18 cellular contexts compared by ENCODE assay signal in genomic region chr5:143585970-143586369, GRCh38.
DNase-seq lines count a peak whose midpoint lies in the region; ATAC-seq and TF ChIP-seq lines count a peak whose summit lies in the region.
"Had no signal": no experiment of that assay in that cellular context is flagged by ENCODE, and none has a peak within 500 bp of the region (broad histone marks: within the 10 kb centered on the region; RNA-seq: fewer than 3 reads in every experiment).

No MANE protein-coding gene starts in this region.

- DNase-seq in activated CD4-positive, alpha-beta T cell treated with anti-CD3 and anti-CD28 coated beads, Interleukin-2, amount 10 ng/mL, durations not matched to agents 24 days and 14 days: peak; percentile 59
- DNase-seq in activated CD4-positive, alpha-beta T cell treated with anti-CD3 and anti-CD28 coated beads for 4 hours: no peak
- DNase-seq in NCI-H69 (lab: John Stamatoyannopoulos, UW): peak; percentile 89
- peak; percentile 50 for DNase-seq in dermis blood vessel endothelial cell
- no peak for DNase-seq in stimulated activated naive B cell treated with anti-CD40 and anti-IgM and Interleukin-4, amounts not matched to agents 10 μg/mL and 1 μg/mL and 100 μg/mL, for 72 hours
- no peak for DNase-seq in colonic mucosa
- DNase-seq in DMS153 treated with DMSO at 0.1 percent for 48 hours (lab: John Stamatoyannopoulos, UW; ENCODE audit: unreplicated experiment): no peak
- DNase-seq: activated B cell treated with CpG ODN at 0.5 μM for 24 hours; Caco-2; H9; heart left ventricle; midbrain; NCI-H2029; NCI-H526 treated with DMSO at 0.1 percent for 48 hours; RPMI8226; stimulated activated CD4-positive, alpha-beta T cell treated with anti-CD3 and anti-CD28 coated beads, Interleukin-4, amount 100 ng/mL, for 24 hours had no signal

- H3K9me3 ChIP-seq in colonic mucosa: no peaks in the 10 kb centered on the region
- H3K9me3 ChIP-seq: Caco-2, heart left ventricle had no signal

- H3K4me3 ChIP-seq in colonic mucosa: no peak overlapping the region
- H3K4me3 ChIP-seq: coronary artery, heart left ventricle had no signal

- H3K36me3 ChIP-seq in colonic mucosa: no peaks in the 10 kb centered on the region
- H3K36me3 ChIP-seq: heart left ventricle had no signal

- peaks cover 3% of the 10 kb centered on the region for H3K36me3 Mint-ChIP-seq in activated CD4-positive, alpha-beta T cell treated with anti-CD3 and anti-CD28 coated beads, Interleukin-2, amount 10 ng/mL, durations not matched to agents 24 days and 14 days (ENCODE audit: low read depth)
- H3K36me3 Mint-ChIP-seq in stimulated activated naive B cell treated with anti-CD40 and anti-IgM and Interleukin-4, amounts not matched to agents 10 μg/mL and 1 μg/mL and 100 μg/mL, for 72 hours: peaks cover 7 to 14% of the 10 kb centered on the region in 2 donors

- no peaks in the 10 kb centered on the region for H3K9me3 Mint-ChIP-seq in activated CD4-positive, alpha-beta T cell treated with anti-CD3 and anti-CD28 coated beads, Interleukin-2, amount 10 ng/mL, durations not matched to agents 24 days and 14 days
- peaks cover 6 to 18% of the 10 kb centered on the region in 2 donors for H3K9me3 Mint-ChIP-seq in stimulated activated naive B cell treated with anti-CD40 and anti-IgM and Interleukin-4, amounts not matched to agents 10 μg/mL and 1 μg/mL and 100 μg/mL, for 72 hours
- H3K9me3 Mint-ChIP-seq: activated B cell treated with CpG ODN at 0.5 μM for 24 hours, H9 had no signal

- H3K27me3 ChIP-seq in colonic mucosa: no peaks in the 10 kb centered on the region
- H3K27me3 ChIP-seq: heart left ventricle had no signal

- peaks cover 47% of the 10 kb centered on the region for H3K4me1 Mint-ChIP-seq in activated CD4-positive, alpha-beta T cell treated with anti-CD3 and anti-CD28 coated beads, Interleukin-2, amount 10 ng/mL, durations not matched to agents 24 days and 14 days
- H3K4me1 Mint-ChIP-seq in stimulated activated naive B cell treated with anti-CD40 and anti-IgM and Interleukin-4, amounts not matched to agents 10 μg/mL and 1 μg/mL and 100 μg/mL, for 72 hours: peaks cover 36 to 63% of the 10 kb centered on the region in 2 donors

- TF ChIP-seq CTCF in colonic mucosa (IDR thresholded peaks at IDR 0.05): no peak

- H3K27ac ChIP-seq in colonic mucosa: no peak overlapping the region
- H3K27ac ChIP-seq: coronary artery, heart left ventricle had no signal

- peak overlapping the region; percentile 44 for H3K4me3 Mint-ChIP-seq in activated CD4-positive, alpha-beta T cell treated with anti-CD3 and anti-CD28 coated beads, Interleukin-2, amount 10 ng/mL, durations not matched to agents 24 days and 14 days
- no peak overlapping the region for H3K4me3 Mint-ChIP-seq in stimulated activated naive B cell treated with anti-CD40 and anti-IgM and Interleukin-4, amounts not matched to agents 10 μg/mL and 1 μg/mL and 100 μg/mL, for 72 hours
- H3K4me3 Mint-ChIP-seq: activated B cell treated with CpG ODN at 0.5 μM for 24 hours, H9 had no signal

- intact Hi-C loops in activated CD4-positive, alpha-beta T cell treated with anti-CD3 and anti-CD28 coated beads, Interleukin-2, amount 10 ng/mL, durations not matched to agents 24 days and 14 days (cut with micrococcal nuclease): loop anchor here (2.0 kb wide), 1 partner anchor 19 kb away; no protein-coding TSS in a partner anchor
- intact Hi-C loops in colonic mucosa (cut with DNase I): no loop called here

- H3K27ac Mint-ChIP-seq in activated CD4-positive, alpha-beta T cell treated with anti-CD3 and anti-CD28 coated beads, Interleukin-2, amount 10 ng/mL, durations not matched to agents 24 days and 14 days: peak overlapping the region; percentile 55
- peak overlapping the region; percentile 40 for H3K27ac Mint-ChIP-seq in stimulated activated naive B cell treated with anti-CD40 and anti-IgM and Interleukin-4, amounts not matched to agents 10 μg/mL and 1 μg/mL and 100 μg/mL, for 72 hours
- H3K27ac Mint-ChIP-seq: H9 had no signal

- H3K27me3 Mint-ChIP-seq in activated CD4-positive, alpha-beta T cell treated with anti-CD3 and anti-CD28 coated beads, Interleukin-2, amount 10 ng/mL, durations not matched to agents 24 days and 14 days: no peaks in the 10 kb centered on the region
- H3K27me3 Mint-ChIP-seq in stimulated activated naive B cell treated with anti-CD40 and anti-IgM and Interleukin-4, amounts not matched to agents 10 μg/mL and 1 μg/mL and 100 μg/mL, for 72 hours: no peaks in the 10 kb centered on the region
- H3K27me3 Mint-ChIP-seq: activated B cell treated with CpG ODN at 0.5 μM for 24 hours had no signal

- H3K9ac ChIP-seq in colonic mucosa (ENCODE audit: low read depth in 2 of 2, low read length in 2 of 2): no peak overlapping the region

- H3K4me1 ChIP-seq in colonic mucosa: no peaks in the 10 kb centered on the region

- no peak for ATAC-seq in stimulated activated naive B cell treated with anti-CD40 and anti-IgM and Interleukin-4, amounts not matched to agents 10 μg/mL and 1 μg/mL and 100 μg/mL, for 72 hours (replicated peaks)
- no peak for ATAC-seq in HG03175 (IDR thresholded peaks at IDR 0.05; ENCODE audit: unreplicated experiment)

Comparison
In these comparisons a context has a peak if more than half of its experiments do, and no peak if none do; other contexts are left out.
1. DNase-seq: peak in activated CD4-positive, alpha-beta T cell treated with anti-CD3 and anti-CD28 coated beads, Interleukin-2, amount 10 ng/mL, durations not matched to agents 24 days and 14 days (single experiment), NCI-H69 (single experiment) and dermis blood vessel endothelial cell (single experiment); none in activated CD4-positive, alpha-beta T cell treated with anti-CD3 and anti-CD28 coated beads for 4 hours (0 of 2), stimulated activated naive B cell treated with anti-CD40 and anti-IgM and Interleukin-4, amounts not matched to agents 10 μg/mL and 1 μg/mL and 100 μg/mL, for 72 hours (single experiment), colonic mucosa (single experiment) and DMS153 treated with DMSO at 0.1 percent for 48 hours (single experiment).